Comparison of ENCODE assay signal across 22 cellular contexts in genomic region chr2:15649556-15650255, GRCh38.
"Had no signal": no experiment of that assay in that cellular context is flagged by ENCODE, and none has a peak within 500 bp of the region (broad histone marks: within the 10 kb centered on the region; RNA-seq: fewer than 3 reads in every experiment).

No MANE protein-coding gene starts in this region.

- H3K9me3 ChIP-seq: gastroesophageal sphincter, lower lobe of right lung, testis, transverse colon, uterus had no signal

- ATAC-seq: activated T-cell treated with anti-CD3 and anti-CD28 coated beads, Interleukin-2, amount 50 U/mL, for 72 hours; gastroesophageal sphincter; left lobe of liver; lower lobe of right lung; naive thymus-derived CD8-positive, alpha-beta T cell; stimulated activated naive CD8-positive, alpha-beta T cell treated with anti-CD3 and anti-CD28 coated beads, Interleukin-15, Interleukin-2, amounts not matched to agents 100 U/mL and 50 U/mL, for 24 hours had no signal

- H3K9ac ChIP-seq: neural progenitor cell had no signal

- H3K27me3 ChIP-seq: gastroesophageal sphincter, neural progenitor cell, testis, transverse colon, uterus had no signal

- H3K4me2 ChIP-seq: neural progenitor cell had no signal

- DNase-seq: activated CD4-positive, alpha-beta T cell treated with anti-CD3 and anti-CD28 coated beads for 4 hours; activated CD4-positive, alpha-beta T cell treated with anti-CD3 and anti-CD28 coated beads, Interleukin-2, amount 50 U/mL, for 4 hours; activated naive CD4-positive, alpha-beta T cell; activated T-cell treated with anti-CD3 and anti-CD28 coated beads for 4 hours; activated T-cell treated with anti-CD3 and anti-CD28 coated beads, Interleukin-2, amount 50 U/mL, for 72 hours; anterior cingulate cortex; effector CD8-positive, alpha-beta T cell; erythroblast; hippocampal formation; lower lobe of right lung; mesenchymal stem cell; naive thymus-derived CD8-positive, alpha-beta T cell; stimulated activated CD4-positive, alpha-beta T cell treated with anti-CD3 and anti-CD28 coated beads, Interleukin-12 subunit alpha, Interleukin-12 subunit beta, amount 100 ng/mL, for 4 hours; stimulated activated CD4-positive, alpha-beta T cell treated with anti-CD3 and anti-CD28 coated beads, Interleukin-4, amount 100 ng/mL, for 1 hour; stimulated activated naive CD8-positive, alpha-beta T cell treated with anti-CD3 and anti-CD28 coated beads, Interleukin-15, Interleukin-2, amounts not matched to agents 100 U/mL and 50 U/mL, for 24 hours; testis; transverse colon; uterus had no signal

- H3K4me1 ChIP-seq: gastroesophageal sphincter, lower lobe of right lung, neural progenitor cell, testis, transverse colon, uterus had no signal

- H3K27ac ChIP-seq: gastroesophageal sphincter, lower lobe of right lung, neural progenitor cell, skin epidermis, testis, transverse colon, uterus had no signal

- H3K36me3 ChIP-seq: gastroesophageal sphincter, lower lobe of right lung, neural progenitor cell, transverse colon, uterus had no signal

- H2AFZ ChIP-seq: neural progenitor cell had no signal

- H3K4me3 ChIP-seq: gastroesophageal sphincter, lower lobe of right lung, neural progenitor cell, skin epidermis, testis, transverse colon, uterus had no signal
